Comparison of ENCODE assay signal across 9 cellular contexts in genomic region chr10:113680172-113681111, GRCh38. TPM values are rescaled to one million over a fixed set of nuclear protein-coding genes. Genes with fewer than 3 reads are reported as not detected.
DNase-seq lines count a peak whose midpoint lies in the region; ATAC-seq and TF ChIP-seq lines count a peak whose summit lies in the region.
"Had no signal": no experiment of that assay in that cellular context is flagged by ENCODE, and none has a peak within 500 bp of the region (broad histone marks: within the 10 kb centered on the region; RNA-seq: fewer than 3 reads in every experiment).

No MANE protein-coding gene starts in this region.

- peak in 9 of 14 donors; percentile 4 to 69 (median 49) for DNase-seq in C1 segment of cervical spinal cord (lab: John Stamatoyannopoulos, UW)
- DNase-seq in RWPE1 (ENCODE audit: low spot score) = peak; percentile 57
- peak; percentile 75 for DNase-seq in adipocyte (ENCODE audit: low read depth)
- DNase-seq in left cardiac atrium = peak; percentile 45
- peak; percentile 84 for DNase-seq in posterior vena cava (ENCODE audit: low spot score)
- DNase-seq in NCI-H128 (lab: John Stamatoyannopoulos, UW; ENCODE audit: unreplicated experiment) = no peak

- H3K27ac ChIP-seq in RWPE1 = peak overlapping the region; percentile 91

- peak; percentile 26 for TF ChIP-seq POLR2A in GM19193 (IDR thresholded peaks at IDR 0.05; ENCODE audit: extremely low read depth, insufficient read depth, insufficient read length)

- no peak for TF ChIP-seq CTCF in RWPE1 (conservative IDR thresholded peaks at IDR 0.05; ENCODE audit: low read depth)

- peaks cover 8% of the 10 kb centered on the region for H3K36me3 ChIP-seq in adipocyte (ENCODE audit: control insufficient read depth, insufficient read depth, low read length, severe bottlenecking)

- H3K27me3 ChIP-seq in adipocyte (replicated peaks; ENCODE audit: control insufficient read depth, insufficient read depth, low read length) = no peaks in the 10 kb centered on the region

- POLR2A ChIA-PET in RWPE1 (lab: Yijun Ruan, JAX; ENCODE audit: low non-redundant PET) = interaction anchor here (0.5 kb wide), 1 partner anchor 731 kb away, joined by 5 read pairs; no protein-coding TSS in a partner anchor

- H3K9ac ChIP-seq in adipocyte (ENCODE audit: low read length) = peak overlapping the region; percentile 99

- peak overlapping the region; percentile 98 for H3K4me3 ChIP-seq in adipocyte (ENCODE audit: low read length)

- no peaks in the 10 kb centered on the region for H3K9me3 ChIP-seq in adipocyte (ENCODE audit: control insufficient read depth, low read length)

- peaks cover 13% of the 10 kb centered on the region for H3K4me1 ChIP-seq in adipocyte (ENCODE audit: control insufficient read depth, insufficient read depth, low read length)

- intact Hi-C loops in left cardiac atrium (cut with DNase I) = no loop called here
- intact Hi-C loops in posterior vena cava (cut with DNase I) = no loop called here

- ATAC-seq in HG03280 (IDR thresholded peaks at IDR 0.05; ENCODE audit: unreplicated experiment) = peak; percentile 15
- peak; percentile 43 to 51 for ATAC-seq in left cardiac atrium

- CTCF ChIA-PET in RWPE1 (lab: Yijun Ruan, JAX) = interaction anchor here (0.5 to 1.3 kb wide), 5 partner anchors 18 to 1664 kb away, joined by 3 to 4 read pairs (median 3); no protein-coding TSS in a partner anchor

RNA-seq across cellular contexts. Expression of gene CASP7, which starts 0.7 kb away (rescaled TPM):
- 10 to 100 TPM; 14.3 to 18.3 TPM for total RNA-seq in left cardiac atrium
- 10 to 100 TPM; 12.5 to 20.1 TPM for total RNA-seq in posterior vena cava

RNA-seq across cellular contexts. Expression of gene NRAP, which starts 16.6 kb away (rescaled TPM):
- total RNA-seq in left cardiac atrium (100 to 1,000 TPM; 290 to 327 TPM), posterior vena cava (under 1 TPM in 1 of 2 donors, not detected in 1; 0.09 TPM)
- total RNA-seq: T-helper 1 cell treated with Interleukin-12 subunit alpha and Interleukin-12 subunit beta and Interleukin-4 antibody, amounts not matched to agents 30 ng/mL and 1 ng/mL, for 36 hours had no signal

Comparison
In these comparisons a context has a peak if more than half of its experiments do, and no peak if none do; other contexts are left out.
1. RNA of gene NRAP, which starts 16.6 kb away (total RNA-seq): 290 to 327 TPM in left cardiac atrium; 0.09 TPM in posterior vena cava; every median in the first group is over 100 times any median in the second.